Comparison of ENCODE assay signal across 16 cellular contexts in the genomic region with DNA sequence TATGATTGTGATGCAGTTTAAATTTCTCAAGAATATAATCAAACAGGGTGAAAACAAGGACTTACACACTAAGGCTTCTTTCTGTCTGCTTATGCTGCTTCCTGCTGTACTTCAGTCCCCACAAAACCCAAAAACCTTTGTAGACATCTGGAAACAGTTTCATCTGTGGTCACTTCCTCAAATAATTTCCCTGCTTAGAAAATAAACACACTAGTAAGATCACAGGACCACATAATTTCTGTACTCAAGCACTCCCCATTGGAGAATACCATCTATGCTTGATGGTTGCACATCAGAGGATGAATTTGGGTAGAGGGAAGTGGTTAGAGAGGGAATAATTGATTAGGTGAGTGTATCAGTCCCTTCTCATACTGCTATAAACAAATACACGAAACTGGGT.
DNase-seq lines count a peak whose midpoint lies in the region; ATAC-seq and TF ChIP-seq lines count a peak whose summit lies in the region.
"Had no signal": no experiment of that assay in that cellular context is flagged by ENCODE, and none has a peak within 500 bp of the region (broad histone marks: within the 10 kb centered on the region; RNA-seq: fewer than 3 reads in every experiment).

No MANE protein-coding gene starts in this region.

- H3K4me3 Mint-ChIP-seq in brain (peak overlapping the region in 1 of 5 experiments; percentile 2), neural crest cell (no peak overlapping the region)
- H3K4me3 Mint-ChIP-seq in activated CD4-positive, alpha-beta T cell treated with anti-CD3 and anti-CD28 coated beads, Interleukin-2, amount 10 ng/mL, durations not matched to agents 24 days and 14 days, result no peak overlapping the region
- H3K4me3 Mint-ChIP-seq: activated CD8-positive, alpha-beta T cell treated with anti-CD3 and anti-CD28 coated beads, Interleukin-2, amount 10 ng/mL, durations not matched to agents 7 days and 5 days; CD14-positive monocyte had no signal

- no peaks in the 10 kb centered on the region for H3K79me1 ChIP-seq in IMR-90 (ENCODE audit: low read depth in 1 of 2, low read length in 2 of 2)

- H3K4me2 ChIP-seq in BLaER1, result peak overlapping the region; percentile 53
- H3K4me2 ChIP-seq in IMR-90 (ENCODE audit: low read depth, low read length), result no peak overlapping the region

- H3K27me3 Mint-ChIP-seq in brain, result peaks cover 4% of the 10 kb centered on the region
- no peaks in the 10 kb centered on the region for H3K27me3 Mint-ChIP-seq in neural crest cell (ENCODE audit: low read depth)
- H3K27me3 Mint-ChIP-seq in activated CD4-positive, alpha-beta T cell treated with anti-CD3 and anti-CD28 coated beads, Interleukin-2, amount 10 ng/mL, durations not matched to agents 24 days and 14 days, result no peaks in the 10 kb centered on the region

- H2BK120ac ChIP-seq in IMR-90 (ENCODE audit: low read depth, low read length), result no peak overlapping the region

- H3K36me3 Mint-ChIP-seq in brain (no peaks in the 10 kb centered on the region), neural crest cell (ENCODE audit: low read depth) (no peaks in the 10 kb centered on the region)
- H3K36me3 Mint-ChIP-seq in activated CD4-positive, alpha-beta T cell treated with anti-CD3 and anti-CD28 coated beads, Interleukin-2, amount 10 ng/mL, durations not matched to agents 24 days and 14 days (ENCODE audit: low read depth), result no peaks in the 10 kb centered on the region
- H3K36me3 Mint-ChIP-seq: CD14-positive monocyte had no signal

- no peak overlapping the region for H2BK5ac ChIP-seq in IMR-90 (ENCODE audit: low read depth, low read length, poor library complexity, severe bottlenecking)

- ATAC-seq in IMR-90 (ENCODE audit: low read depth) (peak; percentile 96), GM21423 (IDR thresholded peaks at IDR 0.05; ENCODE audit: unreplicated experiment) (no peak)
- ATAC-seq: activated CD8-positive, alpha-beta T cell treated with anti-CD3 and anti-CD28 coated beads, Interleukin-2, amount 10 ng/mL, durations not matched to agents 7 days and 5 days had no signal

- H3K36me3 ChIP-seq in BLaER1 (no peaks in the 10 kb centered on the region), IMR-90 (ENCODE audit: control insufficient read depth, insufficient read depth, low read length) (no peaks in the 10 kb centered on the region), suprapubic skin (no peaks in the 10 kb centered on the region)
- H3K36me3 ChIP-seq: left ventricle myocardium inferior, MG63, Peyer's patch had no signal

- no peaks in the 10 kb centered on the region for H3K9me3 Mint-ChIP-seq in brain
- peaks cover 2% of the 10 kb centered on the region for H3K9me3 Mint-ChIP-seq in neural crest cell
- no peaks in the 10 kb centered on the region for H3K9me3 Mint-ChIP-seq in activated CD4-positive, alpha-beta T cell treated with anti-CD3 and anti-CD28 coated beads, Interleukin-2, amount 10 ng/mL, durations not matched to agents 24 days and 14 days
- H3K9me3 Mint-ChIP-seq: activated T-helper 2 cell treated with anti-CD3 and anti-CD28 coated beads, Interferon-gamma antibody, Interleukin-2, Interleukin-4, amounts not matched to agents 10 μg/mL and 5 μg/mL and 100 μg/mL, durations not matched to agents 14 hours and 24 hours and 36 hours had no signal

- no peak overlapping the region for H3K4ac ChIP-seq in IMR-90 (ENCODE audit: low read depth, low read length)

- intact Hi-C loops in IMR-90 (cut with micrococcal nuclease), result no loop called here
- intact Hi-C loops in activated CD4-positive, alpha-beta T cell treated with anti-CD3 and anti-CD28 coated beads, Interleukin-2, amount 10 ng/mL, durations not matched to agents 24 days and 14 days (cut with micrococcal nuclease), result no loop called here

- no TSS peak for BruUV-seq in IMR-90 (replicated peaks; lab: Mats Ljungman, UMichigan)

- dilution Hi-C loops in IMR-90 (cut with HindIII; ENCODE audit: low sequenced_read_pairs, unreplicated experiment), result no loop called here

- no peak for TF ChIP-seq EP300 in suprapubic skin (IDR thresholded peaks at IDR 0.05)

- H4K5ac ChIP-seq in IMR-90 (ENCODE audit: low read depth, low read length), result no peak overlapping the region

- no peak overlapping the region for H2BK15ac ChIP-seq in IMR-90 (ENCODE audit: low read depth, low read length)

- no peaks in the 10 kb centered on the region for H3K9me1 ChIP-seq in IMR-90 (ENCODE audit: insufficient read depth, low read length)

- TF ChIP-seq RAD21 in IMR-90 (IDR thresholded peaks at IDR 0.05; ENCODE audit: low read length), result no peak

- H3K4me1 ChIP-seq in BLaER1, result peaks cover 12% of the 10 kb centered on the region
- peaks cover 7% of the 10 kb centered on the region; the same call in 1 of the 2 replicates for H3K4me1 ChIP-seq in IMR-90 (ENCODE audit: control insufficient read depth, insufficient read depth, low read length)
- no peaks in the 10 kb centered on the region for H3K4me1 ChIP-seq in suprapubic skin
- H3K4me1 ChIP-seq: left ventricle myocardium inferior, Peyer's patch had no signal

- in situ Hi-C loops in IMR-90 (cut with MboI; ENCODE audit: low sequenced_read_pairs), result no loop called here

- no peak for TF ChIP-seq CTCF in IMR-90 (conservative IDR thresholded peaks at IDR 0.05; ENCODE audit: low read depth, low read length)
- TF ChIP-seq CTCF in brain (conservative IDR thresholded peaks at IDR 0.05), result no peak
- no peak for TF ChIP-seq CTCF in neural crest cell (conservative IDR thresholded peaks at IDR 0.05)
- TF ChIP-seq CTCF in suprapubic skin (IDR thresholded peaks at IDR 0.05), result no peak

- H3K18ac ChIP-seq in IMR-90 (ENCODE audit: low read depth, low read length), result no peak overlapping the region

- CTCF ChIA-PET in IMR-90 (lab: Yijun Ruan, JAX), result no interaction called here

- H2AK9ac ChIP-seq in IMR-90 (replicated peaks; ENCODE audit: low read depth, low read length, poor library complexity), result no peak overlapping the region

- no peak overlapping the region for H2AFZ ChIP-seq in IMR-90 (replicated peaks; ENCODE audit: low read length, poor library complexity)

- H4K91ac ChIP-seq in IMR-90 (ENCODE audit: insufficient read depth, low read depth, low read length), result no peak overlapping the region

- no peak overlapping the region for H3K23ac ChIP-seq in IMR-90 (ENCODE audit: low read depth, low read length)

- TF ChIP-seq POLR2A in IMR-90 (IDR thresholded peaks at IDR 0.05; ENCODE audit: low read depth, low read length) (no peak), suprapubic skin (IDR thresholded peaks at IDR 0.05) (no peak)

- H3K4me3 ChIP-seq in BLaER1 (no peak overlapping the region), IMR-90 (ENCODE audit: insufficient read depth, low read depth, low read length) (no peak overlapping the region), suprapubic skin (no peak overlapping the region)
- H3K4me3 ChIP-seq: left ventricle myocardium inferior, MG63, Peyer's patch had no signal

- H3K4me1 Mint-ChIP-seq in brain, result no peaks in the 10 kb centered on the region
- H3K4me1 Mint-ChIP-seq in neural crest cell, result peaks cover 11% of the 10 kb centered on the region
- H3K4me1 Mint-ChIP-seq in activated CD4-positive, alpha-beta T cell treated with anti-CD3 and anti-CD28 coated beads, Interleukin-2, amount 10 ng/mL, durations not matched to agents 24 days and 14 days, result no peaks in the 10 kb centered on the region
- H3K4me1 Mint-ChIP-seq: CD14-positive monocyte had no signal

- no peak overlapping the region for H3K14ac ChIP-seq in IMR-90 (replicated peaks; ENCODE audit: low read depth, low read length)

- H4K20me1 ChIP-seq in BLaER1 (no peaks in the 10 kb centered on the region), IMR-90 (ENCODE audit: insufficient read depth, low read length) (no peaks in the 10 kb centered on the region)

- POLR2A ChIA-PET in IMR-90 (lab: Charles Lee; ENCODE audit: unreplicated experiment), result no interaction called here

- no peak overlapping the region for H3K27ac ChIP-seq in BLaER1
- H3K27ac ChIP-seq in IMR-90 (ENCODE audit: insufficient read depth, low read length), result no peak overlapping the region
- no peak overlapping the region for H3K27ac ChIP-seq in suprapubic skin
- H3K27ac ChIP-seq: left ventricle myocardium inferior, Peyer's patch had no signal

- H2BK20ac ChIP-seq in IMR-90 (ENCODE audit: low read depth, low read length), result no peak overlapping the region

- no peak overlapping the region for H2AK5ac ChIP-seq in IMR-90 (ENCODE audit: low read depth, low read length)

- H3K9me3 ChIP-seq in BLaER1 (no peaks in the 10 kb centered on the region), IMR-90 (ENCODE audit: control insufficient read depth, insufficient read depth, low read length) (no peaks in the 10 kb centered on the region), suprapubic skin (no peaks in the 10 kb centered on the region)
- H3K9me3 ChIP-seq: left ventricle myocardium inferior, MG63, Peyer's patch had no signal

- peak overlapping the region in 3 of 5 experiments; percentile 3 to 41 (median 25) for H3K27ac Mint-ChIP-seq in brain
- H3K27ac Mint-ChIP-seq in neural crest cell (ENCODE audit: unreplicated experiment), result peak overlapping the region; percentile 20
- no peak overlapping the region for H3K27ac Mint-ChIP-seq in activated CD4-positive, alpha-beta T cell treated with anti-CD3 and anti-CD28 coated beads, Interleukin-2, amount 10 ng/mL, durations not matched to agents 24 days and 14 days
- H3K27ac Mint-ChIP-seq: activated CD8-positive, alpha-beta T cell treated with anti-CD3 and anti-CD28 coated beads, Interleukin-2, amount 10 ng/mL, durations not matched to agents 7 days and 5 days; activated T-helper 2 cell treated with anti-CD3 and anti-CD28 coated beads, Interferon-gamma antibody, Interleukin-2, Interleukin-4, amounts not matched to agents 10 μg/mL and 5 μg/mL and 100 μg/mL, durations not matched to agents 14 hours and 24 hours and 36 hours; CD14-positive monocyte had no signal

- H4K8ac ChIP-seq in IMR-90 (ENCODE audit: low read depth in 2 of 2, low read length in 2 of 2), result no peak overlapping the region

- H3K56ac ChIP-seq in IMR-90 (ENCODE audit: extremely low read depth, insufficient read depth, low read length), result no peak overlapping the region

- H3K9ac ChIP-seq in BLaER1 (no peak overlapping the region), IMR-90 (ENCODE audit: low read depth, low read length) (no peak overlapping the region)

- DNase-seq in IMR-90, result peak; percentile 85
- DNase-seq in neural crest cell (ENCODE audit: low read depth, low spot score), result no peak
- DNase-seq in NCI-H345 treated with DMSO at 0.1 percent for 48 hours (lab: John Stamatoyannopoulos, UW; ENCODE audit: unreplicated experiment), result no peak
- DNase-seq in suprapubic skin (ENCODE audit: low spot score in 2 of 2), result no peak
- DNase-seq in activated CD4-positive, alpha-beta T cell treated with anti-CD3 and anti-CD28 coated beads, Interleukin-2, amount 10 ng/mL, durations not matched to agents 24 days and 14 days, result no peak
- DNase-seq: activated CD8-positive, alpha-beta T cell treated with anti-CD3 and anti-CD28 coated beads, Interleukin-2, amount 10 ng/mL, durations not matched to agents 7 days and 5 days; left ventricle myocardium inferior; MG63; NCI-H187 treated with DMSO at 0.1 percent for 48 hours; NCI-H524 treated with DMSO at 0.1 percent for 48 hours; Peyer's patch had no signal

- H3K27me3 ChIP-seq in BLaER1 (no peaks in the 10 kb centered on the region), IMR-90 (ENCODE audit: control insufficient read depth, insufficient read depth, low read length) (no peaks in the 10 kb centered on the region), suprapubic skin (no peaks in the 10 kb centered on the region)
- H3K27me3 ChIP-seq: MG63, Peyer's patch had no signal

- no CpG with 5 or more reads among the region's 1 CpG for WGBS in IMR-90 (ENCODE audit: extremely low coverage in 2 of 2, insufficient read length in 1 of 2), 2 experiments
- whole genome bisulfite sequencing in suprapubic skin, result 69% methylated on average over 1 of the region's 1 CpG
